ENCODE assay signal across 1 cellular context in the genomic region with DNA sequence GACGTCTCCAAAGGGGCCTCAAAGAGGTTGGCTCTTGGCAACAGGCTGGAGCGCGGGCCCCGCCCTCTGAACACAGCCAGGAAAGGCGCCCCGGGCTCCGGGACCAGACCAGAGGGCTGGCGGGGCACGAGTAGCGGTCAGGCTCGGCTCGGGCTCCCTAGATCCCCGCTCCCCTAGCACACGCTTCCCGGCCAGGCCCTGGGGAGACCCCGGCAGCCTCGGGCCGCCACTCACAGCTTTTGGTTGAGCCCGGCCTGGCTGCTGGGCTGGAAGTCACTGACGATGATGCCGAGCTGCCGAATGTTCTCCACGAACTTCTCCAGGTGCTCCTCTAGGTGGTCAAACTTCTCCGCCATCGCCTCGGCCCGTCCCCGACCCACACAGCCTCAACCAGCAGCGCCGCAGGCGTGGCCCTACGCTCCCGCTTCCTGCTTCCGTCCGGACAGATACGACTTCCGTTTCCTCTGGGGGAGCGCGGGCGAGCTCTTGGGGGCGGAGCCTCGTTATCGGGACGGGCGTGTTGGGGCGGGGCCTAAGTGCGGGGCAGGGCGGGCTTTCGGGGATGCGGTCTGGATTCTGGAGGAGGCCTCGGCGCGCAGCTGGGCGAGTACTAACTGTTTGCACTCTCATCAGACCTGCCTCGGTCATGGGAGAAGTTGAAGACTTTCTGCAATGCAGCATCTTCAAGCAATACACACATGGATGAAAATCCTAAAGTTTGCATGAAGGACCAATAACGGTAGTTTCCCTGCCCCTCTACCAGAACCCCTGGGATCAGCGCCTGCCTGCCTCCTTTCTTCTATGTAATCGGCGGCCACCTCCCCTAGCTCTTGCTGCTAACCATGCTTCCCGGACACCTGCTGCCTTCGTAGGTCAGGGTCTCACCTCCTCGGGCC.
TF ChIP-seq lines count a peak whose summit lies in the region.

A gene with protein sequence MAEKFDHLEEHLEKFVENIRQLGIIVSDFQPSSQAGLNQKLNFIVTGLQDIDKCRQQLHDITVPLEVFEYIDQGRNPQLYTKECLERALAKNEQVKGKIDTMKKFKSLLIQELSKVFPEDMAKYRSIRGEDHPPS (minus strand): TSS at position 420 of the 896 bp plus-strand sequence. CDS start 64 bp downstream, at position 356.

TF ChIP-seq in GM12878, 131 proteins besides CTCF, POLR2A, EP300 and RAD21 (continued from another document and continues in another):
- TF ChIP-seq, protein P1, sequence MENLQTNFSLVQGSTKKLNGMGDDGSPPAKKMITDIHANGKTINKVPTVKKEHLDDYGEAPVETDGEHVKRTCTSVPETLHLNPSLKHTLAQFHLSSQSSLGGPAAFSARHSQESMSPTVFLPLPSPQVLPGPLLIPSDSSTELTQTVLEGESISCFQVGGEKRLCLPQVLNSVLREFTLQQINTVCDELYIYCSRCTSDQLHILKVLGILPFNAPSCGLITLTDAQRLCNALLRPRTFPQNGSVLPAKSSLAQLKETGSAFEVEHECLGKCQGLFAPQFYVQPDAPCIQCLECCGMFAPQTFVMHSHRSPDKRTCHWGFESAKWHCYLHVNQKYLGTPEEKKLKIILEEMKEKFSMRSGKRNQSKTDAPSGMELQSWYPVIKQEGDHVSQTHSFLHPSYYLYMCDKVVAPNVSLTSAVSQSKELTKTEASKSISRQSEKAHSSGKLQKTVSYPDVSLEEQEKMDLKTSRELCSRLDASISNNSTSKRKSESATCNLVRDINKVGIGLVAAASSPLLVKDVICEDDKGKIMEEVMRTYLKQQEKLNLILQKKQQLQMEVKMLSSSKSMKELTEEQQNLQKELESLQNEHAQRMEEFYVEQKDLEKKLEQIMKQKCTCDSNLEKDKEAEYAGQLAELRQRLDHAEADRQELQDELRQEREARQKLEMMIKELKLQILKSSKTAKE (IDR thresholded peaks at IDR 0.05; ENCODE audit: low read depth, poor library complexity, severe bottlenecking), result no peak
- TF ChIP-seq RCOR1 (conservative IDR thresholded peaks at IDR 0.05; ENCODE audit: low read depth, low read length), result no peak
- no peak for TF ChIP-seq EZH2 (IDR thresholded peaks at IDR 0.05; ENCODE audit: borderline replicate concordance, control insufficient read depth, low read depth, low read length)
- no peak for TF ChIP-seq BMI1 (IDR thresholded peaks at IDR 0.05; ENCODE audit: borderline replicate concordance)
- no peak for TF ChIP-seq TCF3 (IDR thresholded peaks at IDR 0.05; ENCODE audit: borderline replicate concordance, insufficient read depth, low read depth, low read length)
- TF ChIP-seq MEF2A (IDR thresholded peaks at IDR 0.05; ENCODE audit: insufficient read depth, low read depth, low read length), result 0 out of 2 replicates have a peak, but pooled peaks have one; percentile 10
- peak; percentile 77; the same call in 1 of the 2 replicates for TF ChIP-seq SMAD5 (IDR thresholded peaks at IDR 0.05; ENCODE audit: low read depth)
- no peak for TF ChIP-seq KDM1A (IDR thresholded peaks at IDR 0.05; ENCODE audit: borderline replicate concordance)
- TF ChIP-seq EGR1 (IDR thresholded peaks at IDR 0.05; ENCODE audit: borderline replicate concordance in 1 of 2, low read depth in 2 of 2, low read length in 2 of 2), result peak in 1 of 2 experiments; percentile 95; a peak in 2 of 3 replicates
- TF ChIP-seq CBFB (IDR thresholded peaks at IDR 0.05; ENCODE audit: low read depth), result peak; percentile 69; the same call in 1 of the 2 replicates
- no peak for TF ChIP-seq TARDBP (IDR thresholded peaks at IDR 0.05; ENCODE audit: borderline replicate concordance)
- TF ChIP-seq ZNF274 (IDR thresholded peaks at IDR 0.05; ENCODE audit: insufficient read depth, insufficient read length), result no peak
- TF ChIP-seq CBX5 (IDR thresholded peaks at IDR 0.05; ENCODE audit: low read depth), result no peak
- no peak for TF ChIP-seq ZNF384 (IDR thresholded peaks at IDR 0.05; ENCODE audit: borderline replicate concordance, low read depth, low read length)
- TF ChIP-seq NR2C2 (IDR thresholded peaks at IDR 0.05; ENCODE audit: borderline replicate concordance, control insufficient read depth, insufficient read length, low read depth), result no peak
- TF ChIP-seq HDAC6 (IDR thresholded peaks at IDR 0.05; ENCODE audit: unreplicated experiment), result peak; percentile 56
- no peak for TF ChIP-seq BCL11A (IDR thresholded peaks at IDR 0.05; ENCODE audit: low read depth, low read length)
- TF ChIP-seq PAX5 (IDR thresholded peaks at IDR 0.05; ENCODE audit: borderline replicate concordance, low read depth, low read length), result 0 out of 2 replicates have a peak, but pooled peaks have one; percentile 57
- TF ChIP-seq BRCA1 (IDR thresholded peaks at IDR 0.05; ENCODE audit: low read depth, low read length), result no peak
- TF ChIP-seq, protein P2, sequence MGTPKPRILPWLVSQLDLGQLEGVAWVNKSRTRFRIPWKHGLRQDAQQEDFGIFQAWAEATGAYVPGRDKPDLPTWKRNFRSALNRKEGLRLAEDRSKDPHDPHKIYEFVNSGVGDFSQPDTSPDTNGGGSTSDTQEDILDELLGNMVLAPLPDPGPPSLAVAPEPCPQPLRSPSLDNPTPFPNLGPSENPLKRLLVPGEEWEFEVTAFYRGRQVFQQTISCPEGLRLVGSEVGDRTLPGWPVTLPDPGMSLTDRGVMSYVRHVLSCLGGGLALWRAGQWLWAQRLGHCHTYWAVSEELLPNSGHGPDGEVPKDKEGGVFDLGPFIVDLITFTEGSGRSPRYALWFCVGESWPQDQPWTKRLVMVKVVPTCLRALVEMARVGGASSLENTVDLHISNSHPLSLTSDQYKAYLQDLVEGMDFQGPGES (IDR thresholded peaks at IDR 0.05), result no peak
- no peak for TF ChIP-seq CBX3 (IDR thresholded peaks at IDR 0.05; ENCODE audit: borderline replicate concordance, low read depth)
- TF ChIP-seq RBBP5 (conservative IDR thresholded peaks at IDR 0.05), result no peak
- no peak for TF ChIP-seq HDAC2 (IDR thresholded peaks at IDR 0.05)
- TF ChIP-seq, protein P3, sequence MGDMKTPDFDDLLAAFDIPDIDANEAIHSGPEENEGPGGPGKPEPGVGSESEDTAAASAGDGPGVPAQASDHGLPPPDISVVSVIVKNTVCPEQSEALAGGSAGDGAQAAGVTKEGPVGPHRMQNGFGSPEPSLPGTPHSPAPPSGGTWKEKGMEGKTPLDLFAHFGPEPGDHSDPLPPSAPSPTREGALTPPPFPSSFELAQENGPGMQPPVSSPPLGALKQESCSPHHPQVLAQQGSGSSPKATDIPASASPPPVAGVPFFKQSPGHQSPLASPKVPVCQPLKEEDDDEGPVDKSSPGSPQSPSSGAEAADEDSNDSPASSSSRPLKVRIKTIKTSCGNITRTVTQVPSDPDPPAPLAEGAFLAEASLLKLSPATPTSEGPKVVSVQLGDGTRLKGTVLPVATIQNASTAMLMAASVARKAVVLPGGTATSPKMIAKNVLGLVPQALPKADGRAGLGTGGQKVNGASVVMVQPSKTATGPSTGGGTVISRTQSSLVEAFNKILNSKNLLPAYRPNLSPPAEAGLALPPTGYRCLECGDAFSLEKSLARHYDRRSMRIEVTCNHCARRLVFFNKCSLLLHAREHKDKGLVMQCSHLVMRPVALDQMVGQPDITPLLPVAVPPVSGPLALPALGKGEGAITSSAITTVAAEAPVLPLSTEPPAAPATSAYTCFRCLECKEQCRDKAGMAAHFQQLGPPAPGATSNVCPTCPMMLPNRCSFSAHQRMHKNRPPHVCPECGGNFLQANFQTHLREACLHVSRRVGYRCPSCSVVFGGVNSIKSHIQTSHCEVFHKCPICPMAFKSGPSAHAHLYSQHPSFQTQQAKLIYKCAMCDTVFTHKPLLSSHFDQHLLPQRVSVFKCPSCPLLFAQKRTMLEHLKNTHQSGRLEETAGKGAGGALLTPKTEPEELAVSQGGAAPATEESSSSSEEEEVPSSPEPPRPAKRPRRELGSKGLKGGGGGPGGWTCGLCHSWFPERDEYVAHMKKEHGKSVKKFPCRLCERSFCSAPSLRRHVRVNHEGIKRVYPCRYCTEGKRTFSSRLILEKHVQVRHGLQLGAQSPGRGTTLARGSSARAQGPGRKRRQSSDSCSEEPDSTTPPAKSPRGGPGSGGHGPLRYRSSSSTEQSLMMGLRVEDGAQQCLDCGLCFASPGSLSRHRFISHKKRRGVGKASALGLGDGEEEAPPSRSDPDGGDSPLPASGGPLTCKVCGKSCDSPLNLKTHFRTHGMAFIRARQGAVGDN (IDR thresholded peaks at IDR 0.05), result no peak
- TF ChIP-seq POLR2AphosphoS2 (IDR thresholded peaks at IDR 0.05; ENCODE audit: low read depth, low read length), result peak; percentile 63; the same call in 1 of the 2 replicates
- no peak; the same call in 1 of the 2 replicates for TF ChIP-seq LARP7 (IDR thresholded peaks at IDR 0.05)
- TF ChIP-seq PML (IDR thresholded peaks at IDR 0.05; ENCODE audit: low read length), result no peak
- TF ChIP-seq RAD51 (IDR thresholded peaks at IDR 0.05), result no peak
- TF ChIP-seq ZNF207 (IDR thresholded peaks at IDR 0.05; ENCODE audit: borderline replicate concordance), result 0 out of 2 replicates have a peak, but pooled peaks have one; percentile 13
- TF ChIP-seq, protein P4, sequence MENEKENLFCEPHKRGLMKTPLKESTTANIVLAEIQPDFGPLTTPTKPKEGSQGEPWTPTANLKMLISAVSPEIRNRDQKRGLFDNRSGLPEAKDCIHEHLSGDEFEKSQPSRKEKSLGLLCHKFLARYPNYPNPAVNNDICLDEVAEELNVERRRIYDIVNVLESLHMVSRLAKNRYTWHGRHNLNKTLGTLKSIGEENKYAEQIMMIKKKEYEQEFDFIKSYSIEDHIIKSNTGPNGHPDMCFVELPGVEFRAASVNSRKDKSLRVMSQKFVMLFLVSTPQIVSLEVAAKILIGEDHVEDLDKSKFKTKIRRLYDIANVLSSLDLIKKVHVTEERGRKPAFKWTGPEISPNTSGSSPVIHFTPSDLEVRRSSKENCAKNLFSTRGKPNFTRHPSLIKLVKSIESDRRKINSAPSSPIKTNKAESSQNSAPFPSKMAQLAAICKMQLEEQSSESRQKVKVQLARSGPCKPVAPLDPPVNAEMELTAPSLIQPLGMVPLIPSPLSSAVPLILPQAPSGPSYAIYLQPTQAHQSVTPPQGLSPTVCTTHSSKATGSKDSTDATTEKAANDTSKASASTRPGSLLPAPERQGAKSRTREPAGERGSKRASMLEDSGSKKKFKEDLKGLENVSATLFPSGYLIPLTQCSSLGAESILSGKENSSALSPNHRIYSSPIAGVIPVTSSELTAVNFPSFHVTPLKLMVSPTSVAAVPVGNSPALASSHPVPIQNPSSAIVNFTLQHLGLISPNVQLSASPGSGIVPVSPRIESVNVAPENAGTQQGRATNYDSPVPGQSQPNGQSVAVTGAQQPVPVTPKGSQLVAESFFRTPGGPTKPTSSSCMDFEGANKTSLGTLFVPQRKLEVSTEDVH (IDR thresholded peaks at IDR 0.05; ENCODE audit: low read depth, partially characterized antibody), result peak; percentile 39
- TF ChIP-seq CHD1 (IDR thresholded peaks at IDR 0.05; ENCODE audit: low read depth, low read length), result no peak
- TF ChIP-seq, protein P5, sequence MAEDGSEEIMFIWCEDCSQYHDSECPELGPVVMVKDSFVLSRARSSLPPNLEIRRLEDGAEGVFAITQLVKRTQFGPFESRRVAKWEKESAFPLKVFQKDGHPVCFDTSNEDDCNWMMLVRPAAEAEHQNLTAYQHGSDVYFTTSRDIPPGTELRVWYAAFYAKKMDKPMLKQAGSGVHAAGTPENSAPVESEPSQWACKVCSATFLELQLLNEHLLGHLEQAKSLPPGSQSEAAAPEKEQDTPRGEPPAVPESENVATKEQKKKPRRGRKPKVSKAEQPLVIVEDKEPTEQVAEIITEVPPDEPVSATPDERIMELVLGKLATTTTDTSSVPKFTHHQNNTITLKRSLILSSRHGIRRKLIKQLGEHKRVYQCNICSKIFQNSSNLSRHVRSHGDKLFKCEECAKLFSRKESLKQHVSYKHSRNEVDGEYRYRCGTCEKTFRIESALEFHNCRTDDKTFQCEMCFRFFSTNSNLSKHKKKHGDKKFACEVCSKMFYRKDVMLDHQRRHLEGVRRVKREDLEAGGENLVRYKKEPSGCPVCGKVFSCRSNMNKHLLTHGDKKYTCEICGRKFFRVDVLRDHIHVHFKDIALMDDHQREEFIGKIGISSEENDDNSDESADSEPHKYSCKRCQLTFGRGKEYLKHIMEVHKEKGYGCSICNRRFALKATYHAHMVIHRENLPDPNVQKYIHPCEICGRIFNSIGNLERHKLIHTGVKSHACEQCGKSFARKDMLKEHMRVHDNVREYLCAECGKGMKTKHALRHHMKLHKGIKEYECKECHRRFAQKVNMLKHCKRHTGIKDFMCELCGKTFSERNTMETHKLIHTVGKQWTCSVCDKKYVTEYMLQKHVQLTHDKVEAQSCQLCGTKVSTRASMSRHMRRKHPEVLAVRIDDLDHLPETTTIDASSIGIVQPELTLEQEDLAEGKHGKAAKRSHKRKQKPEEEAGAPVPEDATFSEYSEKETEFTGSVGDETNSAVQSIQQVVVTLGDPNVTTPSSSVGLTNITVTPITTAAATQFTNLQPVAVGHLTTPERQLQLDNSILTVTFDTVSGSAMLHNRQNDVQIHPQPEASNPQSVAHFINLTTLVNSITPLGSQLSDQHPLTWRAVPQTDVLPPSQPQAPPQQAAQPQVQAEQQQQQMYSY (CRISPR knock-in tag; IDR thresholded peaks at IDR 0.05), result no peak
- TF ChIP-seq HCFC1 (IDR thresholded peaks at IDR 0.05; ENCODE audit: low read length), result peak; percentile 53; the same call in 1 of the 2 replicates
- peak; percentile 31; the same call in 1 of the 2 replicates for TF ChIP-seq BACH1 (IDR thresholded peaks at IDR 0.05; ENCODE audit: borderline replicate concordance)
- no peak for TF ChIP-seq RB1 (IDR thresholded peaks at IDR 0.05; ENCODE audit: borderline replicate concordance)
- TF ChIP-seq, protein P6, sequence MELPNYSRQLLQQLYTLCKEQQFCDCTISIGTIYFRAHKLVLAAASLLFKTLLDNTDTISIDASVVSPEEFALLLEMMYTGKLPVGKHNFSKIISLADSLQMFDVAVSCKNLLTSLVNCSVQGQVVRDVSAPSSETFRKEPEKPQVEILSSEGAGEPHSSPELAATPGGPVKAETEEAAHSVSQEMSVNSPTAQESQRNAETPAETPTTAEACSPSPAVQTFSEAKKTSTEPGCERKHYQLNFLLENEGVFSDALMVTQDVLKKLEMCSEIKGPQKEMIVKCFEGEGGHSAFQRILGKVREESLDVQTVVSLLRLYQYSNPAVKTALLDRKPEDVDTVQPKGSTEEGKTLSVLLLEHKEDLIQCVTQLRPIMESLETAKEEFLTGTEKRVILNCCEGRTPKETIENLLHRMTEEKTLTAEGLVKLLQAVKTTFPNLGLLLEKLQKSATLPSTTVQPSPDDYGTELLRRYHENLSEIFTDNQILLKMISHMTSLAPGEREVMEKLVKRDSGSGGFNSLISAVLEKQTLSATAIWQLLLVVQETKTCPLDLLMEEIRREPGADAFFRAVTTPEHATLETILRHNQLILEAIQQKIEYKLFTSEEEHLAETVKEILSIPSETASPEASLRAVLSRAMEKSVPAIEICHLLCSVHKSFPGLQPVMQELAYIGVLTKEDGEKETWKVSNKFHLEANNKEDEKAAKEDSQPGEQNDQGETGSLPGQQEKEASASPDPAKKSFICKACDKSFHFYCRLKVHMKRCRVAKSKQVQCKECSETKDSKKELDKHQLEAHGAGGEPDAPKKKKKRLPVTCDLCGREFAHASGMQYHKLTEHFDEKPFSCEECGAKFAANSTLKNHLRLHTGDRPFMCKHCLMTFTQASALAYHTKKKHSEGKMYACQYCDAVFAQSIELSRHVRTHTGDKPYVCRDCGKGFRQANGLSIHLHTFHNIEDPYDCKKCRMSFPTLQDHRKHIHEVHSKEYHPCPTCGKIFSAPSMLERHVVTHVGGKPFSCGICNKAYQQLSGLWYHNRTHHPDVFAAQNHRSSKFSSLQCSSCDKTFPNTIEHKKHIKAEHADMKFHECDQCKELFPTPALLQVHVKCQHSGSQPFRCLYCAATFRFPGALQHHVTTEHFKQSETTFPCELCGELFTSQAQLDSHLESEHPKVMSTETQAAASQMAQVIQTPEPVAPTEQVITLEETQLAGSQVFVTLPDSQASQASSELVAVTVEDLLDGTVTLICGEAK (IDR thresholded peaks at IDR 0.05; ENCODE audit: borderline replicate concordance), result peak; percentile 87
- TF ChIP-seq SREBF1 (IDR thresholded peaks at IDR 0.05; ENCODE audit: low read length), result no peak
- TF ChIP-seq SIX5 (IDR thresholded peaks at IDR 0.05; ENCODE audit: low read depth, low read length, severe bottlenecking), result no peak
- 0 out of 2 replicates have a peak, but pooled peaks have one; percentile 47 for TF ChIP-seq CHD2 (IDR thresholded peaks at IDR 0.05; ENCODE audit: borderline replicate concordance, low read depth, low read length)
